ENCODE assay signal across 1 cellular context in the genomic region with DNA sequence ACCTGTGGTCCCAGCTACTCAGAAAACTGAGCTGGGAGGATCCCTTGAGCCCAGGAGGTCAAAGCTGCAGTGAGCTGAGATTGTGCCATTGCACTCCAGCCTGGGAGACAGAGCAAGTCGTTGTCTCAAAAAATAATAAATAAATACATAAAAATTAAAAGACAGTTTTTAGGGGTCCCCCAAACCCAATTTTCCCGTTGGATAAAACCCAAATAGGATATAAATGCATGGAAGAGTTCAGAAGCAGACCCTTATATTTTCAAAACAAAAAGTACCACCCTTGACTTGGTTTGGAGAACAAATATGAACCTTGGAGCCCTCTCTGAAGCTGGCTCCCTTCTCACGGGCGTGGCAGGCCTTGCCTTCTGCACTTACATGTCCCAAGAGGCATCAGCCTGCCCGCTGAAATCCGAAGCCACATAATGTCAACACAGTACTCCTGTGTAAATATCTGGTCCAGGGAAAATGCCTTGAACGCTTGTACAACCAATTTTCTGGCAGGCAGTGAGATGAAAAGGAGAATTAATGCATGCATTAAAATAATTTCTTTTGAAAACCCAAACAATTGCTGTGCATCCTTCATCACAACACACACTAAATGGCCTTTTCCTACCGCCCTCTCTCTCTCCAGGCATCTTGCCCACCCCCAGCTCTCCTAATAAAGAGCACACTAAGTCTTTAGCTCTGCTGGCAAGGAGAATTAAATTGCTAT.
TF ChIP-seq lines count a peak whose summit lies in the region.

No MANE protein-coding gene starts in this region.

TF ChIP-seq in HEK293, 187 proteins besides CTCF, POLR2A, EP300 and RAD21 (continued from another document):
- TF ChIP-seq, protein P1, sequence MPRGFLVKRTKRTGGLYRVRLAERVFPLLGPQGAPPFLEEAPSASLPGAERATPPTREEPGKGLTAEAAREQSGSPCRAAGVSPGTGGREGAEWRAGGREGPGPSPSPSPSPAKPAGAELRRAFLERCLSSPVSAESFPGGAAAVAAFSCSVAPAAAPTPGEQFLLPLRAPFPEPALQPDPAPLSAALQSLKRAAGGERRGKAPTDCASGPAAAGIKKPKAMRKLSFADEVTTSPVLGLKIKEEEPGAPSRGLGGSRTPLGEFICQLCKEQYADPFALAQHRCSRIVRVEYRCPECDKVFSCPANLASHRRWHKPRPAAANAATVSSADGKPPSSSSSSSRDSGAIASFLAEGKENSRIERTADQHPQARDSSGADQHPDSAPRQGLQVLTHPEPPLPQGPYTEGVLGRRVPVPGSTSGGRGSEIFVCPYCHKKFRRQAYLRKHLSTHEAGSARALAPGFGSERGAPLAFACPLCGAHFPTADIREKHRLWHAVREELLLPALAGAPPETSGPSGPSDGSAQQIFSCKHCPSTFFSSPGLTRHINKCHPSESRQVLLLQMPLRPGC (tag by site-specific recombination; IDR thresholded peaks at IDR 0.05): peak; percentile 53
- TF ChIP-seq ZNF768 (tag by site-specific recombination; IDR thresholded peaks at IDR 0.05): no peak
- no peak for TF ChIP-seq ZNF701 (tag by site-specific recombination; IDR thresholded peaks at IDR 0.05)
- no peak for TF ChIP-seq PRDM1 (tag by site-specific recombination; IDR thresholded peaks at IDR 0.05)
- TF ChIP-seq ZNF571 (tag by site-specific recombination; IDR thresholded peaks at IDR 0.05): no peak
- no peak for TF ChIP-seq EGR2 (tag by site-specific recombination; IDR thresholded peaks at IDR 0.05; ENCODE audit: low read depth)
- TF ChIP-seq ZNF610 (tag by site-specific recombination; IDR thresholded peaks at IDR 0.05; ENCODE audit: borderline replicate concordance): no peak
- TF ChIP-seq, protein P2, sequence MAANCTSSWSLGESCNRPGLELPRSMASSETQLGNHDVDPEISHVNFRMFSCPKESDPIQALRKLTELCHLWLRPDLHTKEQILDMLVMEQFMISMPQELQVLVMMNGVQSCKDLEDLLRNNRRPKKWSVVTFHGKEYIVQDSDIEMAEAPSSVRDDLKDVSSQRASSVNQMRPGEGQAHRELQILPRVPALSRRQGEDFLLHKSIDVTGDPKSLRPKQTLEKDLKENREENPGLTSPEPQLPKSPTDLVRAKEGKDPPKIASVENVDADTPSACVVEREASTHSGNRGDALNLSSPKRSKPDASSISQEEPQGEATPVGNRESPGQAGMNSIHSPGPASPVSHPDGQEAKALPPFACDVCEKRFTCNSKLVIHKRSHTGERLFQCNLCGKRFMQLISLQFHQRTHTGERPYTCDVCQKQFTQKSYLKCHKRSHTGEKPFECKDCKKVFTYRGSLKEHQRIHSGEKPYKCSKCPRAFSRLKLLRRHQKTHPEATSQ (tag by site-specific recombination; IDR thresholded peaks at IDR 0.05): no peak
- TF ChIP-seq KLF10 (tag by site-specific recombination; IDR thresholded peaks at IDR 0.05): peak; percentile 29; the same call in 1 of the 2 replicates
- TF ChIP-seq ZNF473 (tag by site-specific recombination; IDR thresholded peaks at IDR 0.05): no peak
